1 cellular context compared by ENCODE assay signal in the genomic region with DNA sequence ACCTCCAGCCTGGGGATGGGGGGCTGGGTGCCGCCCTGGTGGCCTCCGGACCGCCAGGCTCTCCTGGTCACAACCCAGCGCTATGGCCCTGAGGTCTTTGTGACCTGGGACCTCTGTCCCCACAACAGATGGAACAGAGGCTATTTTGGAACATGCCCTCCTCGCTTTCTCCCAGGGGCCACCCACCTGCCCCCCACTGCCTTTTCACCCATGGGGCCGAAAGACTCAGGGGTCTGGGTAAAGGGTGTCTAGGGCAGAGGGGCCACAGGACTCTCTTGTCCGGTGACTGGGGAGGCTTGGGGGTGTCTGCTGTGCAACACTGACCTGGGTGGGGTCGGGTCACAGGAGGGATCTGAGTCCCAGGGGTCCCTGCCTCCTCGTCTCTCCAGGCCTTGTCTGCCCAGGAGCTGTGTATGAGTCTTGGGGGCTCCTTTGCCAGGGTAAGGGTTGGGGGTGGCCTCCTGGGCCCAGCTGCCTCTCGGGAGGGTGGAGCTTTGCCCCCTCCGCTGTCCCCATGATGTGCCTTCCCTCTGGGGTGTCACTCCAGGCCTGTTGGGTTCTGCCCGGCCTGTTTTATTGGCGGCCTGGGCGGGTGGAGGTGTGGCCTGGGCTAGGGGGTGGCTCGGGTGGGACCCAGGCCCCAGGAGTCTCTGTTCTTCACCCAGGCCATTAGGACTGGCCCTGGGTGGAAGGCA.
TF ChIP-seq lines count a peak whose summit lies in the region.

No MANE protein-coding gene starts in this region.

TF ChIP-seq in HepG2, 621 proteins besides CTCF, POLR2A, EP300 and RAD21 (continues in another document):
- TF ChIP-seq SAP130 (CRISPR knock-in tag; IDR thresholded peaks at IDR 0.05; ENCODE audit: low read depth) = peak; percentile 3
- peak; percentile 85 for TF ChIP-seq AGO2 (optimal IDR thresholded peaks at IDR 0.05; ENCODE audit: low read depth, low read length)
- no peak for TF ChIP-seq ZNF260 (CRISPR knock-in tag; IDR thresholded peaks at IDR 0.05; ENCODE audit: borderline replicate concordance, low read depth)
- TF ChIP-seq, protein P1, sequence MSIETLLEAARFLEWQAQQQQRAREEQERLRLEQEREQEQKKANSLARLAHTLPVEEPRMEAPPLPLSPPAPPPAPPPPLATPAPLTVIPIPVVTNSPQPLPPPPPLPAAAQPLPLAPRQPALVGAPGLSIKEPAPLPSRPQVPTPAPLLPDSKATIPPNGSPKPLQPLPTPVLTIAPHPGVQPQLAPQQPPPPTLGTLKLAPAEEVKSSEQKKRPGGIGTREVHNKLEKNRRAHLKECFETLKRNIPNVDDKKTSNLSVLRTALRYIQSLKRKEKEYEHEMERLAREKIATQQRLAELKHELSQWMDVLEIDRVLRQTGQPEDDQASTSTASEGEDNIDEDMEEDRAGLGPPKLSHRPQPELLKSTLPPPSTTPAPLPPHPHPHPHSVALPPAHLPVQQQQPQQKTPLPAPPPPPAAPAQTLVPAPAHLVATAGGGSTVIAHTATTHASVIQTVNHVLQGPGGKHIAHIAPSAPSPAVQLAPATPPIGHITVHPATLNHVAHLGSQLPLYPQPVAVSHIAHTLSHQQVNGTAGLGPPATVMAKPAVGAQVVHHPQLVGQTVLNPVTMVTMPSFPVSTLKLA (IDR thresholded peaks at IDR 0.05) = no peak
- TF ChIP-seq, protein P2, sequence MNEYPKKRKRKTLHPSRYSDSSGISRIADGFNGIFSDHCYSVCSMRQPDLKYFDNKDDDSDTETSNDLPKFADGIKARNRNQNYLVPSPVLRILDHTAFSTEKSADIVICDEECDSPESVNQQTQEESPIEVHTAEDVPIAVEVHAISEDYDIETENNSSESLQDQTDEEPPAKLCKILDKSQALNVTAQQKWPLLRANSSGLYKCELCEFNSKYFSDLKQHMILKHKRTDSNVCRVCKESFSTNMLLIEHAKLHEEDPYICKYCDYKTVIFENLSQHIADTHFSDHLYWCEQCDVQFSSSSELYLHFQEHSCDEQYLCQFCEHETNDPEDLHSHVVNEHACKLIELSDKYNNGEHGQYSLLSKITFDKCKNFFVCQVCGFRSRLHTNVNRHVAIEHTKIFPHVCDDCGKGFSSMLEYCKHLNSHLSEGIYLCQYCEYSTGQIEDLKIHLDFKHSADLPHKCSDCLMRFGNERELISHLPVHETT (CRISPR knock-in tag; conservative IDR thresholded peaks at IDR 0.05) = no peak
- TF ChIP-seq ZFP41 (CRISPR knock-in tag; IDR thresholded peaks at IDR 0.05; ENCODE audit: borderline replicate concordance) = no peak
- no peak for TF ChIP-seq DR1 (CRISPR knock-in tag; IDR thresholded peaks at IDR 0.05)
- no peak for TF ChIP-seq ZSCAN21 (CRISPR knock-in tag; IDR thresholded peaks at IDR 0.05; ENCODE audit: borderline replicate concordance)
- TF ChIP-seq WIZ (CRISPR knock-in tag; IDR thresholded peaks at IDR 0.05) = peak; percentile 6; the same call in 1 of the 2 replicates
- TF ChIP-seq, protein P3, sequence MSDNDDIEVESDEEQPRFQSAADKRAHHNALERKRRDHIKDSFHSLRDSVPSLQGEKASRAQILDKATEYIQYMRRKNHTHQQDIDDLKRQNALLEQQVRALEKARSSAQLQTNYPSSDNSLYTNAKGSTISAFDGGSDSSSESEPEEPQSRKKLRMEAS (IDR thresholded peaks at IDR 0.05) = peak; percentile 4; the same call in 1 of the 2 replicates
- TF ChIP-seq ZBTB7A (CRISPR knock-in tag; IDR thresholded peaks at IDR 0.05) = no peak
- TF ChIP-seq POLR2AphosphoS5 (IDR thresholded peaks at IDR 0.05; ENCODE audit: low read depth, low read length) = peak; percentile 27; the same call in 1 of the 2 replicates
- no peak for TF ChIP-seq PCBP1 (IDR thresholded peaks at IDR 0.05; ENCODE audit: borderline replicate concordance, low read depth, low read length)
- no peak for TF ChIP-seq NCOA2 (CRISPR knock-in tag; IDR thresholded peaks at IDR 0.05)
- no peak for TF ChIP-seq ZNF782 (CRISPR knock-in tag; IDR thresholded peaks at IDR 0.05; ENCODE audit: borderline replicate concordance)
- no peak for TF ChIP-seq GPN1 (CRISPR knock-in tag; IDR thresholded peaks at IDR 0.05; ENCODE audit: borderline replicate concordance)
- 0 out of 2 replicates have a peak, but pooled peaks have one; percentile 59 for TF ChIP-seq ZNF891 (CRISPR knock-in tag; IDR thresholded peaks at IDR 0.05)
- peak; percentile 13 for TF ChIP-seq PATZ1 (CRISPR knock-in tag; IDR thresholded peaks at IDR 0.05)
- TF ChIP-seq RBM22 (optimal IDR thresholded peaks at IDR 0.05; ENCODE audit: low read length) = peak; percentile 32
- no peak for TF ChIP-seq HNF4G (IDR thresholded peaks at IDR 0.05; ENCODE audit: borderline replicate concordance, low read depth, low read length)
- 0 out of 2 replicates have a peak, but pooled peaks have one; percentile 22 for TF ChIP-seq HNF4G (CRISPR knock-in tag; IDR thresholded peaks at IDR 0.05; ENCODE audit: borderline replicate concordance, low read depth)
- TF ChIP-seq, protein P4, sequence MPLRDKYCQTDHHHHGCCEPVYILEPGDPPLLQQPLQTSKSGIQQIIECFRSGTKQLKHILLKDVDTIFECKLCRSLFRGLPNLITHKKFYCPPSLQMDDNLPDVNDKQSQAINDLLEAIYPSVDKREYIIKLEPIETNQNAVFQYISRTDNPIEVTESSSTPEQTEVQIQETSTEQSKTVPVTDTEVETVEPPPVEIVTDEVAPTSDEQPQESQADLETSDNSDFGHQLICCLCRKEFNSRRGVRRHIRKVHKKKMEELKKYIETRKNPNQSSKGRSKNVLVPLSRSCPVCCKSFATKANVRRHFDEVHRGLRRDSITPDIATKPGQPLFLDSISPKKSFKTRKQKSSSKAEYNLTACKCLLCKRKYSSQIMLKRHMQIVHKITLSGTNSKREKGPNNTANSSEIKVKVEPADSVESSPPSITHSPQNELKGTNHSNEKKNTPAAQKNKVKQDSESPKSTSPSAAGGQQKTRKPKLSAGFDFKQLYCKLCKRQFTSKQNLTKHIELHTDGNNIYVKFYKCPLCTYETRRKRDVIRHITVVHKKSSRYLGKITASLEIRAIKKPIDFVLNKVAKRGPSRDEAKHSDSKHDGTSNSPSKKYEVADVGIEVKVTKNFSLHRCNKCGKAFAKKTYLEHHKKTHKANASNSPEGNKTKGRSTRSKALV (CRISPR knock-in tag; IDR thresholded peaks at IDR 0.05) = no peak
- no peak for TF ChIP-seq ZFP37 (CRISPR knock-in tag; IDR thresholded peaks at IDR 0.05; ENCODE audit: borderline replicate concordance)
- peak; percentile 27; the same call in 1 of the 2 replicates for TF ChIP-seq HDAC1 (CRISPR knock-in tag; IDR thresholded peaks at IDR 0.05)
- peak; percentile 55; the same call in 1 of the 2 replicates for TF ChIP-seq ZBTB33 (CRISPR knock-in tag; IDR thresholded peaks at IDR 0.05)
- TF ChIP-seq HNRNPL (IDR thresholded peaks at IDR 0.05; ENCODE audit: low read depth, low read length) = 0 out of 2 replicates have a peak, but pooled peaks have one; percentile 60
- TF ChIP-seq ZFYVE20 (CRISPR knock-in tag; IDR thresholded peaks at IDR 0.05; ENCODE audit: borderline replicate concordance, low read depth) = no peak
- no peak for TF ChIP-seq ZNF556 (CRISPR knock-in tag; IDR thresholded peaks at IDR 0.05; ENCODE audit: borderline replicate concordance)
- TF ChIP-seq ZNF788 (CRISPR knock-in tag; IDR thresholded peaks at IDR 0.05; ENCODE audit: borderline replicate concordance) = 0 out of 2 replicates have a peak, but pooled peaks have one; percentile 13
- peak; percentile 37 for TF ChIP-seq ZNF687 (CRISPR knock-in tag; IDR thresholded peaks at IDR 0.05)
- TF ChIP-seq EEA1 (CRISPR knock-in tag; IDR thresholded peaks at IDR 0.05; ENCODE audit: borderline replicate concordance) = 0 out of 2 replicates have a peak, but pooled peaks have one; percentile 49
- TF ChIP-seq ATF7-NPFF (CRISPR knock-in tag; IDR thresholded peaks at IDR 0.05; ENCODE audit: low read depth) = 0 out of 2 replicates have a peak, but pooled peaks have one; percentile 39
- TF ChIP-seq, protein P5, sequence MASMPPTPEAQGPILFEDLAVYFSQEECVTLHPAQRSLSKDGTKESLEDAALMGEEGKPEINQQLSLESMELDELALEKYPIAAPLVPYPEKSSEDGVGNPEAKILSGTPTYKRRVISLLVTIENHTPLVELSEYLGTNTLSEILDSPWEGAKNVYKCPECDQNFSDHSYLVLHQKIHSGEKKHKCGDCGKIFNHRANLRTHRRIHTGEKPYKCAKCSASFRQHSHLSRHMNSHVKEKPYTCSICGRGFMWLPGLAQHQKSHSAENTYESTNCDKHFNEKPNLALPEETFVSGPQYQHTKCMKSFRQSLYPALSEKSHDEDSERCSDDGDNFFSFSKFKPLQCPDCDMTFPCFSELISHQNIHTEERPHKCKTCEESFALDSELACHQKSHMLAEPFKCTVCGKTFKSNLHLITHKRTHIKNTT (CRISPR knock-in tag; IDR thresholded peaks at IDR 0.05) = no peak
- no peak for TF ChIP-seq ZNF616 (CRISPR knock-in tag; IDR thresholded peaks at IDR 0.05; ENCODE audit: low read depth)
- no peak for TF ChIP-seq KDM2A (CRISPR knock-in tag; IDR thresholded peaks at IDR 0.05; ENCODE audit: borderline replicate concordance, low read depth)
